Comparison of ENCODE assay signal across 10 cellular contexts in genomic region chr11:105046898-105047579, GRCh38. TPM values are rescaled to one million over a fixed set of nuclear protein-coding genes. Genes with fewer than 3 reads are reported as not detected.
DNase-seq lines count a peak whose midpoint lies in the region; ATAC-seq, FAIRE-seq and TF ChIP-seq lines count a peak whose summit lies in the region.
"Had no signal": no experiment of that assay in that cellular context is flagged by ENCODE, and none has a peak within 500 bp of the region (broad histone marks: within the 10 kb centered on the region; RNA-seq: fewer than 3 reads in every experiment).

No MANE protein-coding gene starts in this region.

- no peak overlapping the region for H3K4me3 ChIP-seq in hepatocyte

- no peaks in the 10 kb centered on the region for H3K9me3 ChIP-seq in hepatocyte (ENCODE audit: low read depth)

- TF ChIP-seq CTCF in hepatocyte (IDR thresholded peaks at IDR 0.05; ENCODE audit: poor library complexity) = no peak

- FAIRE-seq in H54 (lab: Jason Lieb, UNC) (peak; percentile 92), TTC549 (lab: Jason Lieb, UNC) (peak; percentile 99)

- H3K79me2 ChIP-seq in hepatocyte = no peaks in the 10 kb centered on the region

- DNase-seq in H54 (ENCODE audit: insufficient read length, low spot score) (peak; percentile 13), hepatocyte (ENCODE audit: low spot score) (peak; percentile 78)
- no peak for DNase-seq in stimulated activated effector memory CD8-positive, alpha-beta T cell treated with anti-CD3 and anti-CD28 coated beads, Interleukin-12 subunit alpha, Interleukin-12 subunit beta, amount 100 ng/mL, for 72 hours (ENCODE audit: low spot score in 2 of 2)
- no peak for DNase-seq in stimulated activated CD4-positive, alpha-beta T cell treated with anti-CD3 and anti-CD28 coated beads, Interleukin-1b, Interleukin-23, amount 100 ng/mL, for 48 hours
- DNase-seq: activated B cell treated with CpG ODN at 0.5 μM for 24 hours; stimulated activated CD4-positive, alpha-beta T cell treated with anti-CD3 and anti-CD28 coated beads, Interleukin-2, amount 100 ng/mL, for 24 hours had no signal

- peak; percentile 56 for ATAC-seq in stimulated activated effector memory CD8-positive, alpha-beta T cell treated with anti-CD3 and anti-CD28 coated beads, Interleukin-12 subunit alpha, Interleukin-12 subunit beta, amount 100 ng/mL, for 72 hours
- ATAC-seq in GM18498 (IDR thresholded peaks at IDR 0.05; ENCODE audit: unreplicated experiment) (no peak), GM18520 (IDR thresholded peaks at IDR 0.05; ENCODE audit: unreplicated experiment) (no peak), HG02623 (IDR thresholded peaks at IDR 0.05; ENCODE audit: unreplicated experiment) (no peak)

- no peaks in the 10 kb centered on the region for H3K36me3 ChIP-seq in hepatocyte (replicated peaks; ENCODE audit: insufficient read depth, low read depth)

- no peaks in the 10 kb centered on the region for H3K9me2 ChIP-seq in hepatocyte (replicated peaks; ENCODE audit: insufficient read depth)

- no peaks in the 10 kb centered on the region for H3K27me3 ChIP-seq in hepatocyte

- H3K36me3 Mint-ChIP-seq in stimulated activated effector memory CD8-positive, alpha-beta T cell treated with anti-CD3 and anti-CD28 coated beads, Interleukin-12 subunit alpha, Interleukin-12 subunit beta, amount 100 ng/mL, for 72 hours = peaks cover 5% of the 10 kb centered on the region

- H3K27ac Mint-ChIP-seq in stimulated activated effector memory CD8-positive, alpha-beta T cell treated with anti-CD3 and anti-CD28 coated beads, Interleukin-12 subunit alpha, Interleukin-12 subunit beta, amount 100 ng/mL, for 72 hours = peak overlapping the region; percentile 40
- H3K27ac Mint-ChIP-seq: activated B cell treated with CpG ODN at 0.5 μM for 24 hours had no signal

- no peaks in the 10 kb centered on the region for H3K9me3 Mint-ChIP-seq in stimulated activated effector memory CD8-positive, alpha-beta T cell treated with anti-CD3 and anti-CD28 coated beads, Interleukin-12 subunit alpha, Interleukin-12 subunit beta, amount 100 ng/mL, for 72 hours
- H3K9me3 Mint-ChIP-seq: activated B cell treated with CpG ODN at 0.5 μM for 24 hours had no signal

- H2AFZ ChIP-seq in hepatocyte = no peak overlapping the region

- H4K20me1 ChIP-seq in hepatocyte (ENCODE audit: insufficient read depth, poor library complexity, severe bottlenecking) = no peaks in the 10 kb centered on the region

- 28% methylated on average over 8 of the region's 8 CpGs for WGBS in hepatocyte (ENCODE audit: low lambda C conversion rate, missing lambda C conversion rate)

- H3K4me1 Mint-ChIP-seq in stimulated activated effector memory CD8-positive, alpha-beta T cell treated with anti-CD3 and anti-CD28 coated beads, Interleukin-12 subunit alpha, Interleukin-12 subunit beta, amount 100 ng/mL, for 72 hours = peaks cover 50% of the 10 kb centered on the region

- H3K4me2 ChIP-seq in hepatocyte = peak overlapping the region; percentile 44

- peak overlapping the region; percentile 50 for H3K27ac ChIP-seq in hepatocyte

- H3K4me3 Mint-ChIP-seq in stimulated activated effector memory CD8-positive, alpha-beta T cell treated with anti-CD3 and anti-CD28 coated beads, Interleukin-12 subunit alpha, Interleukin-12 subunit beta, amount 100 ng/mL, for 72 hours = no peak overlapping the region
- H3K4me3 Mint-ChIP-seq: activated B cell treated with CpG ODN at 0.5 μM for 24 hours had no signal

- no peak for TF ChIP-seq POLR2A in H54 (IDR thresholded peaks at IDR 0.05; ENCODE audit: low read depth, low read length)

- H3K4me1 ChIP-seq in hepatocyte (ENCODE audit: insufficient read depth) = peaks cover 9% of the 10 kb centered on the region

RNA-seq across cellular contexts. Expression of gene CARD16, which starts 1.9 kb away (rescaled TPM):
- 3.1 and 11.9 TPM in 2 replicates for total RNA-seq in hepatocyte
- polyA plus RNA-seq in hepatocyte = 19.6 and 23.8 TPM in 2 replicates

RNA-seq across cellular contexts. Expression of gene CASP1, which starts 12.1 kb away (rescaled TPM):
- total RNA-seq in hepatocyte = 2.0 and 9.7 TPM in 2 replicates
- polyA plus RNA-seq in hepatocyte = 2.9 and 4.7 TPM in 2 replicates

RNA-seq across cellular contexts. Expression of gene CASP5, which starts 24.1 kb away (rescaled TPM):
- total RNA-seq in hepatocyte = 2.9 and 6.9 TPM in 2 replicates
- polyA plus RNA-seq in hepatocyte = 0.46 and 0.92 TPM in 2 replicates
- total RNA-seq: activated B cell treated with CpG ODN at 0.5 μM for 24 hours had no signal

Comparison
In these comparisons a context has a peak if more than half of its experiments do, and no peak if none do; other contexts are left out.
1. DNase-seq: peak in H54 (single experiment) and hepatocyte (single experiment); none in stimulated activated effector memory CD8-positive, alpha-beta T cell treated with anti-CD3 and anti-CD28 coated beads, Interleukin-12 subunit alpha, Interleukin-12 subunit beta, amount 100 ng/mL, for 72 hours (0 of 2) and stimulated activated CD4-positive, alpha-beta T cell treated with anti-CD3 and anti-CD28 coated beads, Interleukin-1b, Interleukin-23, amount 100 ng/mL, for 48 hours (single experiment).